Comparison of ENCODE assay signal across 11 cellular contexts in genomic region chr5:139131881-139132480, GRCh38.
DNase-seq lines count a peak whose midpoint lies in the region; ATAC-seq, FAIRE-seq and TF ChIP-seq lines count a peak whose summit lies in the region.
"Had no signal": no experiment of that assay in that cellular context is flagged by ENCODE, and none has a peak within 500 bp of the region (broad histone marks: within the 10 kb centered on the region; RNA-seq: fewer than 3 reads in every experiment).

No MANE protein-coding gene starts in this region.

- no peaks in the 10 kb centered on the region for H3K79me2 ChIP-seq in Karpas-422 (ENCODE audit: low read length)

- H3K4me1 Mint-ChIP-seq in stimulated activated memory B cell treated with anti-CD40 and anti-IgM and Interleukin-4, amounts not matched to agents 10 μg/mL and 1 μg/mL and 100 μg/mL, for 72 hours, result peaks cover 17% of the 10 kb centered on the region

- FAIRE-seq in GM12892 (lab: Jason Lieb, UNC), result no peak

- H3K27me3 ChIP-seq in lower lobe of right lung (ENCODE audit: low read depth), result no peaks in the 10 kb centered on the region
- H3K27me3 ChIP-seq in Karpas-422 (ENCODE audit: low read length), result no peaks in the 10 kb centered on the region

- H3K27ac ChIP-seq in lower lobe of right lung (peak overlapping the region; percentile 31), Karpas-422 (ENCODE audit: low read length) (no peak overlapping the region)

- H3K9me2 ChIP-seq in Karpas-422 (replicated peaks; ENCODE audit: insufficient read depth, low read length), result no peaks in the 10 kb centered on the region

- H3K36me3 ChIP-seq in lower lobe of right lung (peaks cover 2% of the 10 kb centered on the region), Karpas-422 (ENCODE audit: insufficient read depth, low read length) (no peaks in the 10 kb centered on the region)

- H3K4me1 ChIP-seq in lower lobe of right lung, result peaks cover 23% of the 10 kb centered on the region
- H3K4me1 ChIP-seq in Karpas-422 (ENCODE audit: low read length), result peaks cover 4% of the 10 kb centered on the region; the same call in 1 of the 2 replicates

- H3K4me2 ChIP-seq in Karpas-422 (ENCODE audit: low read depth, low read length, poor library complexity, severe bottlenecking), result no peak overlapping the region

- H3K9me3 Mint-ChIP-seq in stimulated activated memory B cell treated with anti-CD40 and anti-IgM and Interleukin-4, amounts not matched to agents 10 μg/mL and 1 μg/mL and 100 μg/mL, for 72 hours, result no peaks in the 10 kb centered on the region

- TF ChIP-seq POLR2A in GM12892 (IDR thresholded peaks at IDR 0.05; ENCODE audit: low read depth, low read length), result no peak

- intact Hi-C loops in lower lobe of right lung (cut with DNase I), result no loop called here

- peak overlapping the region; percentile 12 for H3K27ac Mint-ChIP-seq in stimulated activated memory B cell treated with anti-CD40 and anti-IgM and Interleukin-4, amounts not matched to agents 10 μg/mL and 1 μg/mL and 100 μg/mL, for 72 hours

- no peaks in the 10 kb centered on the region for H3K9me3 ChIP-seq in lower lobe of right lung
- no peaks in the 10 kb centered on the region for H3K9me3 ChIP-seq in Karpas-422 (ENCODE audit: low read length)

- H3K4me3 ChIP-seq in choroid plexus epithelial cell (ENCODE audit: low read depth, low read length), result no peak overlapping the region
- no peak overlapping the region for H3K4me3 ChIP-seq in lower lobe of right lung
- H3K4me3 ChIP-seq in Karpas-422 (ENCODE audit: low read length), result no peak overlapping the region

- no peak overlapping the region for H3K4me3 Mint-ChIP-seq in stimulated activated memory B cell treated with anti-CD40 and anti-IgM and Interleukin-4, amounts not matched to agents 10 μg/mL and 1 μg/mL and 100 μg/mL, for 72 hours

- ATAC-seq in lower lobe of right lung, result peak; percentile 6 to 38
- no peak for ATAC-seq in stimulated activated memory B cell treated with anti-CD40 and anti-IgM and Interleukin-4, amounts not matched to agents 10 μg/mL and 1 μg/mL and 100 μg/mL, for 72 hours

- TF ChIP-seq CTCF in choroid plexus epithelial cell (conservative IDR thresholded peaks at IDR 0.05; ENCODE audit: low read depth, low read length), result no peak
- TF ChIP-seq CTCF in lower lobe of right lung (IDR thresholded peaks at IDR 0.05), result no peak

- H3K9ac ChIP-seq in Karpas-422 (ENCODE audit: low read length), result no peak overlapping the region

- no peak overlapping the region for H2AFZ ChIP-seq in Karpas-422 (ENCODE audit: low read length)

- DNase-seq in NCI-H69 (lab: John Stamatoyannopoulos, UW) (peak; percentile 62), choroid plexus epithelial cell (ENCODE audit: low read depth) (peak; percentile 35), lower lobe of right lung (no peak), Karpas-422 (no peak), ACHN (no peak), GM19240 (ENCODE audit: insufficient read length, low spot score) (no peak), GM12892 (ENCODE audit: insufficient read length) (no peak)
- DNase-seq: activated CD4-positive, CD25-positive, alpha-beta regulatory T cell treated with anti-CD3 and anti-CD28 coated beads, Interleukin-2, amount 50 U/mL, for 72 hours; activated naive CD4-positive, alpha-beta T cell treated with Interleukin-2 at 50 U/mL for 16 hours; trophoblast cell had no signal

- no peaks in the 10 kb centered on the region for H3K27me3 Mint-ChIP-seq in stimulated activated memory B cell treated with anti-CD40 and anti-IgM and Interleukin-4, amounts not matched to agents 10 μg/mL and 1 μg/mL and 100 μg/mL, for 72 hours

- peaks cover 18% of the 10 kb centered on the region for H4K20me1 ChIP-seq in Karpas-422 (ENCODE audit: insufficient read depth, low read depth, low read length)

- H3K36me3 Mint-ChIP-seq in stimulated activated memory B cell treated with anti-CD40 and anti-IgM and Interleukin-4, amounts not matched to agents 10 μg/mL and 1 μg/mL and 100 μg/mL, for 72 hours, result peaks cover 28% of the 10 kb centered on the region

- in situ Hi-C loops in ACHN (cut with HindIII; ENCODE audit: low pct_ligation_motif_present, low pct_unique_long_range_greater_than_20kb, low sequenced_read_pairs), result no loop called here

Comparison
In these comparisons a context has a peak if more than half of its experiments do, and no peak if none do; other contexts are left out.
1. DNase-seq: peak in NCI-H69 (single experiment) and choroid plexus epithelial cell (single experiment); none in lower lobe of right lung (single experiment), Karpas-422 (single experiment), ACHN (single experiment), GM19240 (single experiment) and GM12892 (single experiment).